In genomic region chr6:17584241-17584803, GRCh38 we compare ENCODE assay signal across 8 cellular contexts. TPM values are rescaled to one million over a fixed set of nuclear protein-coding genes. Genes with fewer than 3 reads are reported as not detected.
DNase-seq lines count a peak whose midpoint lies in the region; ATAC-seq and TF ChIP-seq lines count a peak whose summit lies in the region.

No MANE protein-coding gene starts in this region.

- peak overlapping the region in 1 of 3 donors; percentile 54 for H3K4me3 ChIP-seq in skeletal muscle tissue (ENCODE audit: low read length in 3 of 3)

- H3K4me3 Mint-ChIP-seq in brain, result peak overlapping the region in 4 of 5 experiments; percentile 12 to 23 (median 16)

- H3K36me3 Mint-ChIP-seq in brain, result no peaks in the 10 kb centered on the region

- no peaks in the 10 kb centered on the region for H3K9me3 ChIP-seq in skeletal muscle tissue (ENCODE audit: control insufficient read depth in 3 of 3, low read length in 3 of 3)

- peak overlapping the region; percentile 66 to 86 (median 69) for H3K9ac ChIP-seq in skeletal muscle tissue (ENCODE audit: low read depth in 1 of 3, low read length in 3 of 3)

- H3K27ac Mint-ChIP-seq in brain, result peak overlapping the region; percentile 10 to 78 (median 69)

- peak; percentile 73 for ATAC-seq in GM18861 (IDR thresholded peaks at IDR 0.05; ENCODE audit: unreplicated experiment)

- H3K9me3 Mint-ChIP-seq in brain, result peaks cover 0 to 4% (median 3%) of the 10 kb centered on the region in 5 experiments

- peaks cover 8 to 11% (median 8%) of the 10 kb centered on the region in 3 donors for H3K4me1 ChIP-seq in skeletal muscle tissue (ENCODE audit: control insufficient read depth in 3 of 3, insufficient read depth in 3 of 3, low read length in 3 of 3)

- H3K27ac ChIP-seq in skeletal muscle tissue (ENCODE audit: low read depth, low read length), result peak overlapping the region; percentile 67

- DNase-seq in AML-193 (lab: John Stamatoyannopoulos, UW), result peak; percentile 74 to 77
- DNase-seq in HPDE6-E6E7 (ENCODE audit: extremely low spot score), result peak; percentile 42
- DNase-seq in NCI-H748 treated with DMSO at 0.1 percent for 48 hours (lab: John Stamatoyannopoulos, UW), result peak; percentile 82
- peak; percentile 89 for DNase-seq in inferior parietal cortex (ENCODE audit: extremely low spot score)
- no peak for DNase-seq in activated T-cell treated with anti-CD3 and anti-CD28 coated beads for 4 hours

- no peaks in the 10 kb centered on the region for H3K36me3 ChIP-seq in skeletal muscle tissue (ENCODE audit: control insufficient read depth in 3 of 3, insufficient read depth in 3 of 3, low read length in 3 of 3)

- H3K4me1 Mint-ChIP-seq in brain, result peaks cover 14% of the 10 kb centered on the region

- peak; percentile 99 to 100 for TF ChIP-seq CTCF in brain (conservative IDR thresholded peaks at IDR 0.05)

- H3K27me3 ChIP-seq in skeletal muscle tissue (ENCODE audit: control insufficient read depth in 3 of 3, insufficient read depth in 3 of 3, low read length in 3 of 3), result no peaks in the 10 kb centered on the region

- peaks cover 3% of the 10 kb centered on the region for H3K27me3 Mint-ChIP-seq in brain

RNA-seq across cellular contexts. Expression of gene FAM8A1, which starts 15.8 kb away (rescaled TPM):
- polyA plus RNA-seq in brain (ENCODE audit: insufficient read depth, low read depth, low replicate concordance), result 13.3 TPM
- 18.3 TPM for total RNA-seq in skeletal muscle tissue
